In genomic region chr1:182245040-182245439, GRCh38 we compare ENCODE assay signal across 11 cellular contexts.
"Had no signal": no experiment of that assay in that cellular context is flagged by ENCODE, and none has a peak within 500 bp of the region (broad histone marks: within the 10 kb centered on the region; RNA-seq: fewer than 3 reads in every experiment).

No MANE protein-coding gene starts in this region.

- H3K9ac ChIP-seq: GM23248 had no signal

- H3K4me2 ChIP-seq: GM23338 had no signal

- H3K36me3 ChIP-seq: HAP-1 had no signal

- FAIRE-seq: H1, H54 had no signal

- H3K4me3 ChIP-seq: GM23248, GM23338, HAP-1 had no signal

- ATAC-seq: GM23338, HCT116 had no signal

- H3K9me3 ChIP-seq: HAP-1 had no signal

- DNase-seq: GM23248, GOT3, H7, H9, HCEC 1CT, HFFc6 had no signal

- H3K27ac ChIP-seq: GM23248 had no signal

- H3K4me1 ChIP-seq: HAP-1 had no signal

- H2AFZ ChIP-seq: GM23248, GM23338 had no signal
